Comparison of ENCODE assay signal across 20 cellular contexts in genomic region chr17:19874256-19874655, GRCh38.
"Had no signal": no experiment of that assay in that cellular context is flagged by ENCODE, and none has a peak within 500 bp of the region (broad histone marks: within the 10 kb centered on the region; RNA-seq: fewer than 3 reads in every experiment).

No MANE protein-coding gene starts in this region.

- ATAC-seq: activated CD4-positive, alpha-beta T cell treated with anti-CD3 and anti-CD28 coated beads for 36 hours; activated CD8-positive, alpha-beta T cell treated with anti-CD3 and anti-CD28 coated beads for 36 hours; activated T-cell treated with anti-CD3 and anti-CD28 coated beads, Interleukin-2, amount 50 U/mL, for 72 hours; T-cell had no signal

- H3K36me3 Mint-ChIP-seq: activated naive CD8-positive, alpha-beta T cell treated with anti-CD3 and anti-CD28 coated beads, Interleukin-2, amount 10 ng/mL, durations not matched to agents 7 days and 5 days; T-cell had no signal

- H3K4me3 Mint-ChIP-seq: activated CD4-positive, alpha-beta T cell treated with anti-CD3 and anti-CD28 coated beads for 36 hours; activated CD8-positive, alpha-beta T cell treated with anti-CD3 and anti-CD28 coated beads for 36 hours; activated naive CD8-positive, alpha-beta T cell treated with anti-CD3 and anti-CD28 coated beads, Interleukin-2, amount 10 ng/mL, durations not matched to agents 7 days and 5 days; activated T-cell treated with anti-CD3 and anti-CD28 coated beads, Interleukin-2, amount 50 U/mL, for 72 hours; T-cell had no signal

- H3K27me3 Mint-ChIP-seq: activated CD4-positive, alpha-beta T cell treated with anti-CD3 and anti-CD28 coated beads for 36 hours; activated CD8-positive, alpha-beta T cell treated with anti-CD3 and anti-CD28 coated beads for 36 hours; activated naive CD8-positive, alpha-beta T cell treated with anti-CD3 and anti-CD28 coated beads, Interleukin-2, amount 10 ng/mL, durations not matched to agents 7 days and 5 days; T-cell had no signal

- H3K27ac Mint-ChIP-seq: activated CD4-positive, alpha-beta T cell treated with anti-CD3 and anti-CD28 coated beads for 36 hours; activated CD8-positive, alpha-beta T cell treated with anti-CD3 and anti-CD28 coated beads for 36 hours; activated naive CD8-positive, alpha-beta T cell treated with anti-CD3 and anti-CD28 coated beads, Interleukin-2, amount 10 ng/mL, durations not matched to agents 7 days and 5 days; activated T-cell treated with anti-CD3 and anti-CD28 coated beads, Interleukin-2, amount 50 U/mL, for 72 hours had no signal

- DNase-seq: activated CD4-positive, alpha-beta T cell treated with anti-CD3 and anti-CD28 coated beads for 36 hours; activated CD4-positive, alpha-beta T cell treated with anti-CD3 and anti-CD28 coated beads, Interleukin-2, amount 50 U/mL, for 1 hour; activated CD8-positive, alpha-beta memory T cell treated with anti-CD3 and anti-CD28 coated beads, Interleukin-2, amount 50 U/mL, for 4 hours; activated CD8-positive, alpha-beta T cell treated with anti-CD3 and anti-CD28 coated beads for 36 hours; activated naive CD4-positive, alpha-beta T cell treated with anti-CD3 and anti-CD28 coated beads, Interleukin-2, amount 50 U/mL, for 16 hours; activated naive CD8-positive, alpha-beta T cell treated with anti-CD3 and anti-CD28 coated beads, Interleukin-2, amount 10 ng/mL, durations not matched to agents 7 days and 5 days; activated T-cell treated with anti-CD3 and anti-CD28 coated beads, Interleukin-2, amount 50 U/mL, for 72 hours; anterior cingulate cortex; NCI-H1092; NCI-H1417; NCI-H2029; NCI-H2107; NCI-H2171 treated with DMSO at 0.1 percent for 48 hours; NCI-H345; NCI-H510A; NCI-H526 treated with DMSO at 0.1 percent for 48 hours; NCI-H82; SIG-M5; T-cell; WERI-Rb-1 had no signal

- H3K9me3 Mint-ChIP-seq: activated CD8-positive, alpha-beta T cell treated with anti-CD3 and anti-CD28 coated beads for 36 hours; activated naive CD8-positive, alpha-beta T cell treated with anti-CD3 and anti-CD28 coated beads, Interleukin-2, amount 10 ng/mL, durations not matched to agents 7 days and 5 days; activated T-cell treated with anti-CD3 and anti-CD28 coated beads, Interleukin-2, amount 50 U/mL, for 72 hours; T-cell had no signal
